Comparison of ENCODE assay signal across 8 cellular contexts in genomic region chr2:173076557-173077345, GRCh38. TPM values are rescaled to one million over a fixed set of nuclear protein-coding genes. Genes with fewer than 3 reads are reported as not detected.
A peak's percentile ranks its signal among the peaks of the same experiment; 100 is the strongest.
DNase-seq lines count a peak whose midpoint lies in the region; ATAC-seq lines count a peak whose summit lies in the region.

No MANE protein-coding gene starts in this region.

- H2AK5ac ChIP-seq in trophoblast cell (ENCODE audit: low read length): no peak overlapping the region

- H3K9me3 Mint-ChIP-seq in activated naive CD4-positive, alpha-beta T cell treated with anti-CD3 and anti-CD28 coated beads for 36 hours: no peaks in the 10 kb centered on the region

- peak overlapping the region; percentile 43 for H2BK5ac ChIP-seq in trophoblast cell (ENCODE audit: low read depth, low read length, poor library complexity)

- H3K14ac ChIP-seq in trophoblast cell (ENCODE audit: low read length): peak overlapping the region; percentile 51

- H3K27ac Mint-ChIP-seq in activated naive CD4-positive, alpha-beta T cell treated with anti-CD3 and anti-CD28 coated beads for 36 hours: no peak overlapping the region

- no peak overlapping the region for H2BK12ac ChIP-seq in trophoblast cell (ENCODE audit: low read length)

- peak overlapping the region; percentile 2 for H3K27ac ChIP-seq in trophoblast cell (ENCODE audit: low read depth, low read length)

- peak overlapping the region; percentile 29 for H4K12ac ChIP-seq in trophoblast cell (ENCODE audit: low read depth, low read length)

- intact Hi-C loops in activated naive CD4-positive, alpha-beta T cell treated with anti-CD3 and anti-CD28 coated beads for 36 hours (cut with micrococcal nuclease): loop anchor here (5.0 kb wide), 1 partner anchor 49 kb away; no protein-coding TSS in a partner anchor
- intact Hi-C loops in Right ventricle myocardium superior (cut with DNase I): loop anchor here (5.0 kb wide), 2 partner anchors 39 to 131 kb away; no protein-coding TSS in a partner anchor

- H3K23ac ChIP-seq in trophoblast cell (ENCODE audit: low read length): no peak overlapping the region

- peaks cover 42% of the 10 kb centered on the region for H3K27me3 Mint-ChIP-seq in activated naive CD4-positive, alpha-beta T cell treated with anti-CD3 and anti-CD28 coated beads for 36 hours (ENCODE audit: low read depth)

- CTCF ChIA-PET in activated naive CD4-positive, alpha-beta T cell treated with anti-CD3 and anti-CD28 coated beads for 36 hours (lab: Charles Lee): interaction anchor here (0.6 to 0.8 kb wide), 2 partner anchors 142 to 649 kb away, joined by 3 to 5 read pairs; partner anchors contain the start of gene ITGA6

- DNase-seq in activated effector memory CD4-positive, alpha-beta T cell treated with anti-CD3 and anti-CD28 coated beads, Interleukin-2, amount 50 U/mL, for 16 hours: peak; percentile 64
- DNase-seq in activated effector memory CD4-positive, alpha-beta T cell treated with Interleukin-2 at 50 U/mL for 16 hours: no peak
- DNase-seq in NCI-H2227 treated with DMSO at 0.1 percent for 48 hours (lab: John Stamatoyannopoulos, UW) (peak; percentile 56), Right ventricle myocardium superior (peak; percentile 72), trophoblast cell (peak; percentile 10 to 35), epidermal melanocyte (ENCODE audit: insufficient read length, low spot score) (no peak)
- DNase-seq in activated naive CD4-positive, alpha-beta T cell treated with anti-CD3 and anti-CD28 coated beads for 36 hours: peak; percentile 14

- H3K9me3 ChIP-seq in trophoblast cell (ENCODE audit: insufficient read depth, low read depth, low read length): no peaks in the 10 kb centered on the region

- H3K18ac ChIP-seq in trophoblast cell (ENCODE audit: low read length): peak overlapping the region; percentile 40

- H3K79me1 ChIP-seq in trophoblast cell (ENCODE audit: low read length): peaks cover 13% of the 10 kb centered on the region

- H2AFZ ChIP-seq in trophoblast cell (ENCODE audit: insufficient read depth, low read length, poor library complexity): peak overlapping the region; percentile 38

- ATAC-seq in HG02678 (IDR thresholded peaks at IDR 0.05; ENCODE audit: unreplicated experiment): peak; percentile 27
- peak; percentile 41 for ATAC-seq in Right ventricle myocardium superior (ENCODE audit: poor library complexity)

- H3K9ac ChIP-seq in trophoblast cell (ENCODE audit: low read length): peak overlapping the region; percentile 67

- no peaks in the 10 kb centered on the region for H3K36me3 ChIP-seq in trophoblast cell (ENCODE audit: control insufficient read depth in 1 of 2, insufficient read depth in 2 of 2, low read length in 2 of 2)

- H3K4me1 Mint-ChIP-seq in activated naive CD4-positive, alpha-beta T cell treated with anti-CD3 and anti-CD28 coated beads for 36 hours (ENCODE audit: low read depth): peaks cover 5% of the 10 kb centered on the region

- H4K8ac ChIP-seq in trophoblast cell (ENCODE audit: low read depth, low read length): peak overlapping the region; percentile 77

- H4K91ac ChIP-seq in trophoblast cell (ENCODE audit: low read depth, low read length): peak overlapping the region; percentile 81

- peak overlapping the region; percentile 88 for H3K4me2 ChIP-seq in trophoblast cell (ENCODE audit: low read length)

- H3K4ac ChIP-seq in trophoblast cell (ENCODE audit: low read depth, low read length): peak overlapping the region; percentile 77

- H3K36me3 Mint-ChIP-seq in activated naive CD4-positive, alpha-beta T cell treated with anti-CD3 and anti-CD28 coated beads for 36 hours (ENCODE audit: low read depth): no peaks in the 10 kb centered on the region

- no peaks in the 10 kb centered on the region for H3K27me3 ChIP-seq in trophoblast cell (ENCODE audit: insufficient read depth, low read length)

- H2BK120ac ChIP-seq in trophoblast cell (ENCODE audit: insufficient read depth, low read length, poor library complexity): peak overlapping the region; percentile 45

- H3K4me3 ChIP-seq in trophoblast cell (ENCODE audit: low read depth, low read length): peak overlapping the region; percentile 87

- H3K4me1 ChIP-seq in trophoblast cell (ENCODE audit: control insufficient read depth in 1 of 2, insufficient read depth in 2 of 2, low read length in 2 of 2): peaks cover 0 to 4% of the 10 kb centered on the region in 2 experiments

- H3K79me2 ChIP-seq in trophoblast cell (ENCODE audit: control insufficient read depth, insufficient read depth, low read length, poor library complexity): peaks cover 10% of the 10 kb centered on the region

- H3K4me3 Mint-ChIP-seq in activated naive CD4-positive, alpha-beta T cell treated with anti-CD3 and anti-CD28 coated beads for 36 hours: peak overlapping the region; percentile 68

- WGBS in trophoblast cell (ENCODE audit: extremely low coverage, insufficient coverage, insufficient read length): no CpG with 5 or more reads among the region's 27 CpGs

RNA-seq across cellular contexts. Expression of gene MAP3K20, which starts 1.1 kb away (rescaled TPM):
- 1 to 10 TPM; 3.0 to 3.7 TPM for total RNA-seq in activated naive CD4-positive, alpha-beta T cell treated with anti-CD3 and anti-CD28 coated beads for 36 hours
- 402 TPM for total RNA-seq in Right ventricle myocardium superior
- 19.0 and 19.3 TPM in 2 replicates for polyA plus RNA-seq in trophoblast cell (2013)

Comparison
In these comparisons a context has a peak if more than half of its experiments do, and no peak if none do; other contexts are left out.
1. DNase-seq: peak in activated effector memory CD4-positive, alpha-beta T cell treated with anti-CD3 and anti-CD28 coated beads, Interleukin-2, amount 50 U/mL, for 16 hours (single experiment), NCI-H2227 treated with DMSO at 0.1 percent for 48 hours (single experiment), activated naive CD4-positive, alpha-beta T cell treated with anti-CD3 and anti-CD28 coated beads for 36 hours (single experiment), Right ventricle myocardium superior (single experiment) and trophoblast cell (2 of 2); none in activated effector memory CD4-positive, alpha-beta T cell treated with Interleukin-2 at 50 U/mL for 16 hours (single experiment) and epidermal melanocyte (single experiment).
2. RNA of gene MAP3K20, which starts 1.1 kb away (total RNA-seq): 402 TPM in Right ventricle myocardium superior (single experiment); 3.0 to 3.7 TPM in activated naive CD4-positive, alpha-beta T cell treated with anti-CD3 and anti-CD28 coated beads for 36 hours; every median in the first group is over 10 times any median in the second.